5 cellular contexts compared by ENCODE assay signal in the genomic region with DNA sequence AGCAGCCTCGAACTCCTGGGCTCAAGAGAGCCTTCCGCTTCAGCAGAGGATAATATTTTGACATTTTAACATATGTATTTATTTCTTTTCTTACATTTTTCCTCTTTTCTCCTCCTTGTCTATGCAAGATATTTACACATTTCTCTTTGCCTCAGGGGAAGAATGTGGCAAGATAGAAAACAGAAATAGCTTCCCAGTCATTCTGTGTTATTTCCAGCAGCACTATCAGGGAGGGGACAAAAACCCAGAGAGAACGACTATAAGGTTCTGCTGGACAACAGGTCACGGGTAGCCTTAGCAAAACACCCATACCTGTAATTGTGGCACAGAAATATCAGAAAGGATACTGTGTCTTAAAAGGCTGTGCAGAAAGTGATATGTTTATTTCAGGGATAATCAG. TPM values are rescaled to one million over a fixed set of nuclear protein-coding genes. Genes with fewer than 3 reads are reported as not detected.
"Had no signal": no experiment of that assay in that cellular context is flagged by ENCODE, and none has a peak within 500 bp of the region (broad histone marks: within the 10 kb centered on the region; RNA-seq: fewer than 3 reads in every experiment).

No MANE protein-coding gene starts in this region.

- H3K4me3 Mint-ChIP-seq: GM23338, H9 had no signal

- H3K4me3 ChIP-seq: GM23338 had no signal

- H3K27ac Mint-ChIP-seq: GM23338, H9 had no signal

- DNase-seq: H9, HCEC 1CT, IMR-90 had no signal

- ATAC-seq: GM23338 had no signal

- H3K9me3 Mint-ChIP-seq: GM23338, H9 had no signal

RNA-seq across cellular contexts. Expression of a gene that starts 7.9 kb away (rescaled TPM):
- total RNA-seq: HT-29, IMR-90 had no signal
